ENCODE assay signal across 11 cellular contexts in genomic region chr10:84348860-84349259, GRCh38. TPM values are rescaled to one million over a fixed set of nuclear protein-coding genes. Genes with fewer than 3 reads are reported as not detected.
A peak's percentile ranks its signal among the peaks of the same experiment; 100 is the strongest.
DNase-seq lines count a peak whose midpoint lies in the region; ATAC-seq and TF ChIP-seq lines count a peak whose summit lies in the region.
"Had no signal": no experiment of that assay in that cellular context is flagged by ENCODE, and none has a peak within 500 bp of the region (broad histone marks: within the 10 kb centered on the region; RNA-seq: fewer than 3 reads in every experiment).

No MANE protein-coding gene starts in this region.

- peak overlapping the region; percentile 29 to 80 for H3K27ac ChIP-seq in breast epithelium
- no peak overlapping the region for H3K27ac ChIP-seq in right cardiac atrium (ENCODE audit: low read length)
- peak overlapping the region; percentile 76 for H3K27ac ChIP-seq in uterus
- H3K27ac ChIP-seq: VCaP had no signal

- H3K36me3 ChIP-seq in breast epithelium (no peaks in the 10 kb centered on the region), uterus (no peaks in the 10 kb centered on the region)

- H3K4me3 ChIP-seq in breast epithelium (no peak overlapping the region), right cardiac atrium (ENCODE audit: low read length) (no peak overlapping the region), uterus (no peak overlapping the region)

- TF ChIP-seq CTCF in breast epithelium (IDR thresholded peaks at IDR 0.05) (no peak), uterus (IDR thresholded peaks at IDR 0.05) (no peak)

- ATAC-seq in activated T-cell treated with anti-CD3 and anti-CD28 coated beads, Interleukin-2, amount 50 U/mL, for 72 hours (replicated peaks in 1 of 2) = no peak
- ATAC-seq in right cardiac atrium = peak; percentile 56 to 70
- ATAC-seq in HG02973 (IDR thresholded peaks at IDR 0.05; ENCODE audit: unreplicated experiment) = no peak

- no peaks in the 10 kb centered on the region for H3K27me3 Mint-ChIP-seq in activated T-cell treated with anti-CD3 and anti-CD28 coated beads, Interleukin-2, amount 50 U/mL, for 72 hours (ENCODE audit: low read depth)

- no peaks in the 10 kb centered on the region for H3K27me3 ChIP-seq in breast epithelium
- no peaks in the 10 kb centered on the region for H3K27me3 ChIP-seq in right cardiac atrium (ENCODE audit: control insufficient read depth, insufficient read depth)
- no peaks in the 10 kb centered on the region for H3K27me3 ChIP-seq in uterus

- peaks cover 0 to 4% of the 10 kb centered on the region in 2 donors for H3K36me3 Mint-ChIP-seq in activated T-cell treated with anti-CD3 and anti-CD28 coated beads, Interleukin-2, amount 50 U/mL, for 72 hours (ENCODE audit: insufficient read depth in 2 of 2)

- H3K9me3 ChIP-seq in breast epithelium = no peaks in the 10 kb centered on the region
- H3K9me3 ChIP-seq in right cardiac atrium (ENCODE audit: control insufficient read depth, low read length) = no peaks in the 10 kb centered on the region
- H3K9me3 ChIP-seq in uterus = no peaks in the 10 kb centered on the region

- H3K4me3 Mint-ChIP-seq in activated T-cell treated with anti-CD3 and anti-CD28 coated beads, Interleukin-2, amount 50 U/mL, for 72 hours = no peak overlapping the region

- H3K4me1 Mint-ChIP-seq in activated T-cell treated with anti-CD3 and anti-CD28 coated beads, Interleukin-2, amount 50 U/mL, for 72 hours (ENCODE audit: low read depth) = peaks cover 53% of the 10 kb centered on the region

- H3K4me1 ChIP-seq in breast epithelium = no peaks in the 10 kb centered on the region
- peaks cover 3% of the 10 kb centered on the region for H3K4me1 ChIP-seq in right cardiac atrium (ENCODE audit: control insufficient read depth, insufficient read depth, low read length)
- H3K4me1 ChIP-seq in uterus = peaks cover 0 to 9% of the 10 kb centered on the region in 2 donors

- no peaks in the 10 kb centered on the region for H3K9me3 Mint-ChIP-seq in activated T-cell treated with anti-CD3 and anti-CD28 coated beads, Interleukin-2, amount 50 U/mL, for 72 hours

- H3K27ac Mint-ChIP-seq in activated T-cell treated with anti-CD3 and anti-CD28 coated beads, Interleukin-2, amount 50 U/mL, for 72 hours = peak overlapping the region; percentile 79

- no peak for TF ChIP-seq POLR2A in breast epithelium (IDR thresholded peaks at IDR 0.05)
- TF ChIP-seq POLR2A in uterus (IDR thresholded peaks at IDR 0.05) = no peak

- DNase-seq in activated T-cell treated with anti-CD3 and anti-CD28 coated beads, Interleukin-2, amount 50 U/mL, for 72 hours = no peak
- no peak for DNase-seq in activated T-cell treated with anti-CD3 and anti-CD28 coated beads, Interleukin-2, amount 50 U/mL, for 1 hour
- DNase-seq in breast epithelium (ENCODE audit: low spot score in 2 of 2) = no peak
- DNase-seq in right cardiac atrium = no peak
- DNase-seq in uterus = no peak
- DNase-seq in anterior cingulate cortex (lab: John Stamatoyannopoulos, UW) = no peak
- DNase-seq in stimulated activated CD8-positive, alpha-beta memory T cell treated with anti-CD3 and anti-CD28 coated beads, Interleukin-4, amount 100 ng/mL, for 48 hours = no peak
- DNase-seq: effector CD4-positive, alpha-beta T cell; NCI-H1417 treated with DMSO at 0.1 percent for 48 hours had no signal

- 42% methylated on average over 2 of the region's 2 CpGs for WGBS in right cardiac atrium

- intact Hi-C loops in breast epithelium (cut with DNase I; ENCODE audit: low total_unique reads) (no loop called here), right cardiac atrium (cut with DNase I) (no loop called here), uterus (cut with DNase I; ENCODE audit: low total_unique reads) (no loop called here)

RNA-seq across cellular contexts. Expression of gene CCSER2, which starts 20.5 kb away (rescaled TPM):
- 10 to 100 TPM; 93.7 to 99.1 TPM for total RNA-seq in activated T-cell treated with anti-CD3 and anti-CD28 coated beads, Interleukin-2, amount 50 U/mL, for 72 hours
- total RNA-seq in breast epithelium (10 to 100 TPM; 49.8 to 61.2 (median 49.9) TPM), right cardiac atrium (100 to 1,000 TPM; 119 to 176 (median 153) TPM), uterus (100 to 1,000 TPM in 1 of 4 donors, 10 to 100 TPM in 3; 40.5 to 112 (median 54.0) TPM)
- polyA plus RNA-seq in right cardiac atrium = 30.7 TPM

Comparison
In these comparisons a context has a peak if more than half of its experiments do, and no peak if none do; other contexts are left out.
1. ATAC-seq: peak in right cardiac atrium (2 of 2); none in activated T-cell treated with anti-CD3 and anti-CD28 coated beads, Interleukin-2, amount 50 U/mL, for 72 hours (0 of 2) and HG02973 (single experiment).